1 cellular context compared by ENCODE assay signal in the genomic region with DNA sequence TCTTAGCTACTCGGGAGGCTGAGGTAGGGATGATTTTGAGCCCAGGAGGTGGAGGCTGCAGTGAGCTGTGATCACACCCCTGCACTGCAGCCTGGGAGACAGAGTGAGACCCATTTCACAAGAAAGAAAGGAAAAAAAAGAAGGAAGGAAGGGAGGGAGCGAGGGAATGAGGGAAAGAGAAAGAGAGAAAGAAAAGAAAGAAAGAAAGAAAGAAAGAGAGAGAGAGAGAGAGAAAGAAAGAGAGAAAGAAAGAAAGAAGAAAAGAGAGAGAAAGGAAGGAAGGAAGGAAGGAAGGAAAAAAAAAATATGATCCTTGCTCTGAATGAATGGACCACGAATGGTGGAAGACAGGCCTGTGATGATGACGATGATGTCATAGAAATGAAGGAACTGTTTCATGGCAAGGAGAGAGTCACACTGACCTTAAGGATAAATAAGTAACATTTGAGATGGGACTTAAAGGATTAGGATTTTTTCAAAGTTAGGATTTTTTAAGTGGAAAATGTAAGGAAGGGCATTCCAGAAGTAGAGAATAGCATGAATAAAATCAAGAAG.
TF ChIP-seq lines count a peak whose summit lies in the region.

No MANE protein-coding gene starts in this region.

TF ChIP-seq in HepG2, 621 proteins besides CTCF, POLR2A, EP300 and RAD21:
- peak; percentile 98 for TF ChIP-seq ATF7 (IDR thresholded peaks at IDR 0.05)
- no peak for TF ChIP-seq ATF7 (CRISPR knock-in tag; IDR thresholded peaks at IDR 0.05)
- peak; percentile 85 for TF ChIP-seq CREB1 (IDR thresholded peaks at IDR 0.05)
- TF ChIP-seq CREB1 (CRISPR knock-in tag; IDR thresholded peaks at IDR 0.05) = no peak
- no peak for TF ChIP-seq ZNF331 (CRISPR knock-in tag; IDR thresholded peaks at IDR 0.05)
- no peak for TF ChIP-seq BCL6 (CRISPR knock-in tag; IDR thresholded peaks at IDR 0.05)
- no peak for TF ChIP-seq ZSCAN21 (CRISPR knock-in tag; IDR thresholded peaks at IDR 0.05; ENCODE audit: borderline replicate concordance)
TF ChIP-seq in HepG2: peak in this region for 2.
